10 cellular contexts compared by ENCODE assay signal in the genomic region with DNA sequence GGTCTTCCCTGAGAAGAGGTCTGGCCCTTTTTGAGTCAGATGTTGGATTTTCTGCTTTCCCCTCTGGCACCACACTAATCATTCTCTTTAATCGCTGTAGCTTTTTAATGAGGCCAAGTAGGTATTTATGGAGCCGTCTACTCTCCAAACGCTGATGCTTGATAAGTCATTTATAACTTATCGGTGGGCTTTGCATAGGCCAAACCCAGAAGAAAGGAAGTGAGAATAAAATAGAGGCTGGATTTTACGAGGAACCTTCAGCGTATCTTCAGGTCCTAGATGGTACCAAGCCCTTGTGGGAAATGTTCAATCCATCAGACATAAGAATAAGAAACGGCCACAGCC.
A peak's percentile ranks its signal among the peaks of the same experiment; 100 is the strongest.
DNase-seq lines count a peak whose midpoint lies in the region; ATAC-seq, FAIRE-seq and TF ChIP-seq lines count a peak whose summit lies in the region.
"Had no signal": no experiment of that assay in that cellular context is flagged by ENCODE, and none has a peak within 500 bp of the region (broad histone marks: within the 10 kb centered on the region; RNA-seq: fewer than 3 reads in every experiment).

No MANE protein-coding gene starts in this region.

- no peak for DNase-seq in BE2C
- no peak for DNase-seq in activated CD8-positive, alpha-beta T cell treated with anti-CD3 and anti-CD28 coated beads, Interleukin-2, amount 10 ng/mL, durations not matched to agents 7 days and 5 days
- DNase-seq in right cardiac atrium, result no peak
- no peak for DNase-seq in progenitor cell of endocrine pancreas (ENCODE audit: low spot score, unreplicated experiment)
- DNase-seq in GM12892 (ENCODE audit: insufficient read length), result no peak
- no peak for DNase-seq in activated T-helper 2 cell treated with anti-CD3 and anti-CD28 coated beads, Interferon-gamma antibody, Interleukin-2, Interleukin-4, amounts not matched to agents 10 μg/mL and 5 μg/mL and 100 μg/mL, durations not matched to agents 14 hours and 24 hours and 36 hours (ENCODE audit: low spot score)
- DNase-seq in D341Med (ENCODE audit: low spot score), result no peak
- DNase-seq: DMS153, NCI-H1048 had no signal

- CTCF ChIA-PET in activated CD8-positive, alpha-beta T cell treated with anti-CD3 and anti-CD28 coated beads, Interleukin-2, amount 10 ng/mL, durations not matched to agents 7 days and 5 days (lab: Charles Lee), result interaction anchor here (0.7 to 1.0 kb wide), 2 partner anchors 41 to 564 kb away, joined by 3 read pairs; no protein-coding TSS in a partner anchor

- POLR2A ChIA-PET in activated CD8-positive, alpha-beta T cell treated with anti-CD3 and anti-CD28 coated beads, Interleukin-2, amount 10 ng/mL, durations not matched to agents 7 days and 5 days (lab: Charles Lee), result no interaction called here

- no peak for FAIRE-seq in GM12892 (lab: Jason Lieb, UNC)

- H3K27me3 Mint-ChIP-seq in activated CD8-positive, alpha-beta T cell treated with anti-CD3 and anti-CD28 coated beads, Interleukin-2, amount 10 ng/mL, durations not matched to agents 7 days and 5 days (ENCODE audit: low read depth), result peaks cover 48% of the 10 kb centered on the region
- H3K27me3 Mint-ChIP-seq in progenitor cell of endocrine pancreas, result peaks cover 13% of the 10 kb centered on the region
- H3K27me3 Mint-ChIP-seq in activated T-helper 2 cell treated with anti-CD3 and anti-CD28 coated beads, Interferon-gamma antibody, Interleukin-2, Interleukin-4, amounts not matched to agents 10 μg/mL and 5 μg/mL and 100 μg/mL, durations not matched to agents 14 hours and 24 hours and 36 hours (ENCODE audit: low read depth), result peaks cover 38% of the 10 kb centered on the region

- H3K9me3 Mint-ChIP-seq in activated CD8-positive, alpha-beta T cell treated with anti-CD3 and anti-CD28 coated beads, Interleukin-2, amount 10 ng/mL, durations not matched to agents 7 days and 5 days (ENCODE audit: insufficient read depth), result no peaks in the 10 kb centered on the region
- H3K9me3 Mint-ChIP-seq in progenitor cell of endocrine pancreas (ENCODE audit: low read depth), result no peaks in the 10 kb centered on the region
- H3K9me3 Mint-ChIP-seq in activated T-helper 2 cell treated with anti-CD3 and anti-CD28 coated beads, Interferon-gamma antibody, Interleukin-2, Interleukin-4, amounts not matched to agents 10 μg/mL and 5 μg/mL and 100 μg/mL, durations not matched to agents 14 hours and 24 hours and 36 hours, result no peaks in the 10 kb centered on the region

- peaks cover 5% of the 10 kb centered on the region for H3K4me1 Mint-ChIP-seq in activated CD8-positive, alpha-beta T cell treated with anti-CD3 and anti-CD28 coated beads, Interleukin-2, amount 10 ng/mL, durations not matched to agents 7 days and 5 days (ENCODE audit: low read depth)
- peaks cover 15% of the 10 kb centered on the region for H3K4me1 Mint-ChIP-seq in progenitor cell of endocrine pancreas (ENCODE audit: low read depth)
- H3K4me1 Mint-ChIP-seq in activated T-helper 2 cell treated with anti-CD3 and anti-CD28 coated beads, Interferon-gamma antibody, Interleukin-2, Interleukin-4, amounts not matched to agents 10 μg/mL and 5 μg/mL and 100 μg/mL, durations not matched to agents 14 hours and 24 hours and 36 hours (ENCODE audit: low read depth), result peaks cover 4% of the 10 kb centered on the region

- H3K4me3 Mint-ChIP-seq in activated CD8-positive, alpha-beta T cell treated with anti-CD3 and anti-CD28 coated beads, Interleukin-2, amount 10 ng/mL, durations not matched to agents 7 days and 5 days, result peak overlapping the region; percentile 49
- peak overlapping the region; percentile 80 for H3K4me3 Mint-ChIP-seq in progenitor cell of endocrine pancreas (ENCODE audit: low read depth)
- no peak overlapping the region for H3K4me3 Mint-ChIP-seq in activated T-helper 2 cell treated with anti-CD3 and anti-CD28 coated beads, Interferon-gamma antibody, Interleukin-2, Interleukin-4, amounts not matched to agents 10 μg/mL and 5 μg/mL and 100 μg/mL, durations not matched to agents 14 hours and 24 hours and 36 hours (ENCODE audit: low read depth)

- H3K36me3 ChIP-seq in BE2C, result no peaks in the 10 kb centered on the region

- 21% methylated on average over 7 of the region's 7 CpGs for WGBS in right cardiac atrium

- H3K4me1 ChIP-seq in BE2C (no peaks in the 10 kb centered on the region; the same call in 1 of the 2 replicates), right cardiac atrium (ENCODE audit: control insufficient read depth, insufficient read depth, low read length) (peaks cover 6% of the 10 kb centered on the region)

- H3K27me3 ChIP-seq in BE2C (no peaks in the 10 kb centered on the region), right cardiac atrium (ENCODE audit: control insufficient read depth, insufficient read depth) (no peaks in the 10 kb centered on the region)

- TF ChIP-seq CTCF in BE2C (IDR thresholded peaks at IDR 0.05; ENCODE audit: low read depth, low read length) (no peak), progenitor cell of endocrine pancreas (IDR thresholded peaks at IDR 0.05; ENCODE audit: unreplicated experiment) (no peak)

- H3K4me3 ChIP-seq in BE2C (ENCODE audit: low read depth, low read length) (peak overlapping the region; percentile 55), right cardiac atrium (ENCODE audit: low read length) (peak overlapping the region; percentile 68)

- H3K27ac Mint-ChIP-seq in activated CD8-positive, alpha-beta T cell treated with anti-CD3 and anti-CD28 coated beads, Interleukin-2, amount 10 ng/mL, durations not matched to agents 7 days and 5 days, result no peak overlapping the region
- H3K27ac Mint-ChIP-seq in progenitor cell of endocrine pancreas, result peak overlapping the region; percentile 92
- no peak overlapping the region for H3K27ac Mint-ChIP-seq in activated T-helper 2 cell treated with anti-CD3 and anti-CD28 coated beads, Interferon-gamma antibody, Interleukin-2, Interleukin-4, amounts not matched to agents 10 μg/mL and 5 μg/mL and 100 μg/mL, durations not matched to agents 14 hours and 24 hours and 36 hours

- H3K9me3 ChIP-seq in BE2C (no peaks in the 10 kb centered on the region), right cardiac atrium (ENCODE audit: control insufficient read depth, low read length) (no peaks in the 10 kb centered on the region)

- no peak for TF ChIP-seq POLR2A in GM12892 (IDR thresholded peaks at IDR 0.05; ENCODE audit: low read depth, low read length)

- intact Hi-C loops in right cardiac atrium (cut with DNase I), result loop anchor here (2.0 to 10.0 kb wide), 8 partner anchors 88 to 645 kb away; partner anchors contain the start of gene GATA6 (in 2 of the 4)
- intact Hi-C loops in activated T-helper 2 cell treated with anti-CD3 and anti-CD28 coated beads, Interferon-gamma antibody, Interleukin-2, Interleukin-4, amounts not matched to agents 10 μg/mL and 5 μg/mL and 100 μg/mL, durations not matched to agents 14 hours and 24 hours and 36 hours (cut with micrococcal nuclease), result loop anchor here (5.0 kb wide), 2 partner anchors 393 to 563 kb away; partner anchors contain the start of gene GATA6

- no peaks in the 10 kb centered on the region for H3K36me3 Mint-ChIP-seq in activated CD8-positive, alpha-beta T cell treated with anti-CD3 and anti-CD28 coated beads, Interleukin-2, amount 10 ng/mL, durations not matched to agents 7 days and 5 days (ENCODE audit: low read depth)
- no peaks in the 10 kb centered on the region for H3K36me3 Mint-ChIP-seq in progenitor cell of endocrine pancreas (ENCODE audit: insufficient read depth)
- H3K36me3 Mint-ChIP-seq in activated T-helper 2 cell treated with anti-CD3 and anti-CD28 coated beads, Interferon-gamma antibody, Interleukin-2, Interleukin-4, amounts not matched to agents 10 μg/mL and 5 μg/mL and 100 μg/mL, durations not matched to agents 14 hours and 24 hours and 36 hours (ENCODE audit: low read depth), result no peaks in the 10 kb centered on the region

- H3K27ac ChIP-seq in right cardiac atrium (ENCODE audit: low read length), result peak overlapping the region; percentile 94

- no peak for ATAC-seq in activated CD8-positive, alpha-beta T cell treated with anti-CD3 and anti-CD28 coated beads, Interleukin-2, amount 10 ng/mL, durations not matched to agents 7 days and 5 days
- no peak for ATAC-seq in right cardiac atrium
- no peak for ATAC-seq in HG03457 (IDR thresholded peaks at IDR 0.05; ENCODE audit: unreplicated experiment)
